13 cellular contexts compared by ENCODE assay signal in genomic region chr3:69409831-69410230, GRCh38. TPM values are rescaled to one million over a fixed set of nuclear protein-coding genes. Genes with fewer than 3 reads are reported as not detected.
DNase-seq lines count a peak whose midpoint lies in the region; ATAC-seq and TF ChIP-seq lines count a peak whose summit lies in the region.
"Had no signal": no experiment of that assay in that cellular context is flagged by ENCODE, and none has a peak within 500 bp of the region (broad histone marks: within the 10 kb centered on the region; RNA-seq: fewer than 3 reads in every experiment).

No MANE protein-coding gene starts in this region.

- ATAC-seq in GM18511 (IDR thresholded peaks at IDR 0.05; ENCODE audit: unreplicated experiment) (peak; percentile 10), HG03025 (IDR thresholded peaks at IDR 0.05; ENCODE audit: low FRiP score, unreplicated experiment) (peak; percentile 20), heart left ventricle (peak; percentile 32 to 64 (median 56)), gastrocnemius medialis (peak; percentile 26 to 59), GM18519 (IDR thresholded peaks at IDR 0.05; ENCODE audit: low FRiP score, unreplicated experiment) (no peak)
- ATAC-seq in stimulated activated memory B cell treated with anti-CD40 and anti-IgM and Interleukin-4, amounts not matched to agents 10 μg/mL and 1 μg/mL and 100 μg/mL, for 72 hours, result no peak

- 53 to 80% (median 62%) methylated on average over 1 of the region's 1 CpG for WGBS in heart left ventricle, 4 donors

- peak overlapping the region in 6 of 12 donors; percentile 17 to 42 (median 25) for H3K4me3 ChIP-seq in heart left ventricle
- H3K4me3 ChIP-seq in gastrocnemius medialis, result peak overlapping the region in 1 of 4 donors; percentile 17

- H3K36me3 ChIP-seq in heart left ventricle (no peaks in the 10 kb centered on the region), gastrocnemius medialis (no peaks in the 10 kb centered on the region)

- no peaks in the 10 kb centered on the region for H3K36me3 Mint-ChIP-seq in stimulated activated memory B cell treated with anti-CD40 and anti-IgM and Interleukin-4, amounts not matched to agents 10 μg/mL and 1 μg/mL and 100 μg/mL, for 72 hours
- H3K36me3 Mint-ChIP-seq: activated naive CD8-positive, alpha-beta T cell treated with anti-CD3 and anti-CD28 coated beads, Interleukin-2, amount 10 ng/mL, durations not matched to agents 7 days and 5 days; mesothelial cell of epicardium had no signal

- in situ Hi-C loops in gastrocnemius medialis (cut with MboI; ENCODE audit: low sequenced_read_pairs in 4 of 4) (loop anchor here in 3 of 4 donors (10.0 kb wide), 2 partner anchors 245 to 255 kb away; no protein-coding TSS in a partner anchor), GM13976 (cut with MboI; ENCODE audit: low sequenced_read_pairs, unreplicated experiment) (no loop called here)

- H3K9me3 Mint-ChIP-seq in stimulated activated memory B cell treated with anti-CD40 and anti-IgM and Interleukin-4, amounts not matched to agents 10 μg/mL and 1 μg/mL and 100 μg/mL, for 72 hours, result peaks cover 5% of the 10 kb centered on the region
- H3K9me3 Mint-ChIP-seq: activated naive CD8-positive, alpha-beta T cell treated with anti-CD3 and anti-CD28 coated beads, Interleukin-2, amount 10 ng/mL, durations not matched to agents 7 days and 5 days had no signal

- H3K27me3 ChIP-seq in heart left ventricle, result no peaks in the 10 kb centered on the region
- no peaks in the 10 kb centered on the region for H3K27me3 ChIP-seq in gastrocnemius medialis
- H3K27me3 ChIP-seq: BE2C had no signal

- peaks cover 0 to 8% (median 2%) of the 10 kb centered on the region in 12 donors for H3K9me3 ChIP-seq in heart left ventricle
- no peaks in the 10 kb centered on the region for H3K9me3 ChIP-seq in gastrocnemius medialis

- no peak overlapping the region for H3K4me3 Mint-ChIP-seq in stimulated activated memory B cell treated with anti-CD40 and anti-IgM and Interleukin-4, amounts not matched to agents 10 μg/mL and 1 μg/mL and 100 μg/mL, for 72 hours
- H3K4me3 Mint-ChIP-seq: activated naive CD8-positive, alpha-beta T cell treated with anti-CD3 and anti-CD28 coated beads, Interleukin-2, amount 10 ng/mL, durations not matched to agents 7 days and 5 days; mesothelial cell of epicardium had no signal

- no peak for TF ChIP-seq POLR2A in heart left ventricle (IDR thresholded peaks at IDR 0.05)
- TF ChIP-seq POLR2A in gastrocnemius medialis (IDR thresholded peaks at IDR 0.05), result no peak

- H3K4me1 Mint-ChIP-seq in stimulated activated memory B cell treated with anti-CD40 and anti-IgM and Interleukin-4, amounts not matched to agents 10 μg/mL and 1 μg/mL and 100 μg/mL, for 72 hours, result peaks cover 6% of the 10 kb centered on the region

- peaks cover 0 to 38% (median 19%) of the 10 kb centered on the region in 12 donors for H3K4me1 ChIP-seq in heart left ventricle
- no peaks in the 10 kb centered on the region for H3K4me1 ChIP-seq in gastrocnemius medialis
- H3K4me1 ChIP-seq: BE2C had no signal

- DNase-seq in heart left ventricle (no peak), gastrocnemius medialis (no peak), GM13976 (ENCODE audit: low spot score) (no peak), AG08396 (ENCODE audit: low spot score) (no peak)
- DNase-seq: DMS79, H7 had no signal

- TF ChIP-seq CTCF in heart left ventricle (IDR thresholded peaks at IDR 0.05) (no peak), gastrocnemius medialis (IDR thresholded peaks at IDR 0.05 in 4 of 5, conservative IDR thresholded peaks at IDR 0.05 in 1 of 5) (no peak), GM13976 (IDR thresholded peaks at IDR 0.05; ENCODE audit: borderline replicate concordance, control extremely low read depth, extremely low read depth, insufficient read depth, missing control alignments) (no peak)

- no peak overlapping the region for H3K27ac Mint-ChIP-seq in stimulated activated memory B cell treated with anti-CD40 and anti-IgM and Interleukin-4, amounts not matched to agents 10 μg/mL and 1 μg/mL and 100 μg/mL, for 72 hours
- H3K27ac Mint-ChIP-seq: activated naive CD8-positive, alpha-beta T cell treated with anti-CD3 and anti-CD28 coated beads, Interleukin-2, amount 10 ng/mL, durations not matched to agents 7 days and 5 days; mesothelial cell of epicardium had no signal

- H3K27ac ChIP-seq in heart left ventricle (peak overlapping the region in 9 of 12 donors; percentile 12 to 90 (median 37)), gastrocnemius medialis (peak overlapping the region in 2 of 4 donors; percentile 10 to 38)

- no peaks in the 10 kb centered on the region for H3K27me3 Mint-ChIP-seq in stimulated activated memory B cell treated with anti-CD40 and anti-IgM and Interleukin-4, amounts not matched to agents 10 μg/mL and 1 μg/mL and 100 μg/mL, for 72 hours

- intact Hi-C loops in heart left ventricle (cut with DNase I), result loop anchor here in 9 of 10 donors (2.0 to 5.0 kb wide), 5 partner anchors 83 to 248 kb away; no protein-coding TSS in a partner anchor
- intact Hi-C loops in gastrocnemius medialis (cut with DNase I; ENCODE audit: low total_unique reads), result loop anchor here (2.0 to 5.0 kb wide), 2 partner anchors 103 to 249 kb away; no protein-coding TSS in a partner anchor

RNA-seq across cellular contexts. Expression of gene FRMD4B, which starts 23.9 kb away (rescaled TPM):
- total RNA-seq in heart left ventricle (10 to 100 TPM in 7 of 9 donors, 1 to 10 TPM in 2; 7.2 to 42.8 (median 11.4) TPM), gastrocnemius medialis (1 to 10 TPM in 3 of 4 donors, under 1 TPM in 1; 0.29 to 3.6 (median 1.7) TPM)
- polyA plus RNA-seq in heart left ventricle, result 1 to 10 TPM; 3.4 to 4.5 TPM

Comparison
In these comparisons a context has a peak if more than half of its experiments do, and no peak if none do; other contexts are left out.
1. ATAC-seq: peak in GM18511 (single experiment), HG03025 (single experiment), heart left ventricle (4 of 4) and gastrocnemius medialis (2 of 2); none in stimulated activated memory B cell treated with anti-CD40 and anti-IgM and Interleukin-4, amounts not matched to agents 10 μg/mL and 1 μg/mL and 100 μg/mL, for 72 hours (single experiment) and GM18519 (single experiment).